1 cellular context compared by ENCODE assay signal in genomic region chrX:11461181-11462001, GRCh38.
A peak's percentile ranks its signal among the peaks of the same experiment; 100 is the strongest.
TF ChIP-seq lines count a peak whose summit lies in the region.

No MANE protein-coding gene starts in this region.

TF ChIP-seq in K562, 482 proteins besides CTCF, POLR2A, EP300 and RAD21 (continued from another document):
- 0 out of 2 replicates have a peak, but pooled peaks have one; percentile 3 for TF ChIP-seq DEAF1 (CRISPR knock-in tag; IDR thresholded peaks at IDR 0.05)
- peak; percentile 10; the same call in 1 of the 2 replicates for TF ChIP-seq ZNF239 (CRISPR knock-in tag; IDR thresholded peaks at IDR 0.05)
- TF ChIP-seq CBX5 (IDR thresholded peaks at IDR 0.05; ENCODE audit: borderline replicate concordance, low read depth) = no peak; the same call in 1 of the 2 replicates
- no peak for TF ChIP-seq GABPB2 (CRISPR knock-in tag; conservative IDR thresholded peaks at IDR 0.05)
- peak; percentile 15; the same call in 1 of the 2 replicates for TF ChIP-seq ELF1 (tag; IDR thresholded peaks at IDR 0.05)
- TF ChIP-seq ZNF24 (IDR thresholded peaks at IDR 0.05) = peak; percentile 92
- TF ChIP-seq BCL6 (CRISPR knock-in tag; IDR thresholded peaks at IDR 0.05) = no peak
- TF ChIP-seq ETV6 (IDR thresholded peaks at IDR 0.05; ENCODE audit: borderline replicate concordance in 1 of 2, low read depth in 2 of 2, low read length in 1 of 2) = no peak
- TF ChIP-seq ETV6 (CRISPR knock-in tag; IDR thresholded peaks at IDR 0.05; ENCODE audit: borderline replicate concordance) = no peak
- no peak for TF ChIP-seq KDM2B (CRISPR knock-in tag; IDR thresholded peaks at IDR 0.05)
- TF ChIP-seq ZNF316 (IDR thresholded peaks at IDR 0.05) = peak; percentile 89
- no peak for TF ChIP-seq DDX20 (tag; IDR thresholded peaks at IDR 0.05; ENCODE audit: low read depth)
- TF ChIP-seq CGGBP1 (CRISPR knock-in tag; IDR thresholded peaks at IDR 0.05) = no peak
- no peak for TF ChIP-seq THRB (CRISPR knock-in tag; conservative IDR thresholded peaks at IDR 0.05)
- peak; percentile 94 for TF ChIP-seq SMARCA4 (IDR thresholded peaks at IDR 0.05)
- TF ChIP-seq ZNF41 (CRISPR knock-in tag; conservative IDR thresholded peaks at IDR 0.05) = no peak
- peak; percentile 100 for TF ChIP-seq CTBP1 (IDR thresholded peaks at IDR 0.05; ENCODE audit: borderline replicate concordance)
- peak; percentile 64; the same call in 1 of the 2 replicates for TF ChIP-seq LEF1 (IDR thresholded peaks at IDR 0.05)
- TF ChIP-seq CHD4 (IDR thresholded peaks at IDR 0.05; ENCODE audit: insufficient read depth, insufficient replicate concordance, low read depth, low read length, poor library complexity, severe bottlenecking) = no peak
- TF ChIP-seq ZNF134 (CRISPR knock-in tag; conservative IDR thresholded peaks at IDR 0.05) = no peak
- TF ChIP-seq ZNF274 (IDR thresholded peaks at IDR 0.05; ENCODE audit: borderline replicate concordance, low read depth, low read length) = no peak
- TF ChIP-seq RFX1 (IDR thresholded peaks at IDR 0.05) = no peak
- TF ChIP-seq TSHZ1 (CRISPR knock-in tag; IDR thresholded peaks at IDR 0.05) = no peak
- TF ChIP-seq KLF1 (tag; IDR thresholded peaks at IDR 0.05) = no peak
- no peak for TF ChIP-seq PHTF2 (CRISPR knock-in tag; IDR thresholded peaks at IDR 0.05)
- TF ChIP-seq TGIF2 (CRISPR knock-in tag; IDR thresholded peaks at IDR 0.05) = no peak
- TF ChIP-seq CREB1 (IDR thresholded peaks at IDR 0.05) = no peak; the same call in 1 of the 2 replicates
- TF ChIP-seq CREB1 (CRISPR knock-in tag; IDR thresholded peaks at IDR 0.05) = no peak
- no peak for TF ChIP-seq ZNF140 (CRISPR knock-in tag; IDR thresholded peaks at IDR 0.05)
- no peak for TF ChIP-seq ILK (tag; IDR thresholded peaks at IDR 0.05; ENCODE audit: borderline replicate concordance, low read depth)
- no peak for TF ChIP-seq BRCA1 (IDR thresholded peaks at IDR 0.05)
- no peak for TF ChIP-seq BRCA1 (CRISPR knock-in tag; IDR thresholded peaks at IDR 0.05)
- no peak for TF ChIP-seq E2F3 (CRISPR knock-in tag; IDR thresholded peaks at IDR 0.05)
- TF ChIP-seq MXI1 (IDR thresholded peaks at IDR 0.05; ENCODE audit: low read depth, low read length) = no peak
- peak; percentile 50 for TF ChIP-seq ETV1 (tag; conservative IDR thresholded peaks at IDR 0.05; ENCODE audit: low read depth)
- no peak for TF ChIP-seq TSC22D4 (tag; IDR thresholded peaks at IDR 0.05)
- TF ChIP-seq SMC3 (conservative IDR thresholded peaks at IDR 0.05; ENCODE audit: insufficient read depth, low read depth, low read length) = peak; percentile 20; the same call in 1 of the 2 replicates
- TF ChIP-seq GTF2B (IDR thresholded peaks at IDR 0.05; ENCODE audit: extremely low read depth, insufficient read length) = no peak
- TF ChIP-seq FOXJ2 (tag; IDR thresholded peaks at IDR 0.05) = no peak
- peak; percentile 0 for TF ChIP-seq TAF1 (IDR thresholded peaks at IDR 0.05; ENCODE audit: control insufficient read depth, extremely low read depth, insufficient read depth, low read length, severe bottlenecking)
- no peak for TF ChIP-seq HIVEP1 (CRISPR knock-in tag; IDR thresholded peaks at IDR 0.05)
- TF ChIP-seq NCOA2 (IDR thresholded peaks at IDR 0.05; ENCODE audit: partially characterized antibody in 2 of 2) = no peak
- no peak for TF ChIP-seq PHF8 (IDR thresholded peaks at IDR 0.05; ENCODE audit: borderline replicate concordance, low read length)
- TF ChIP-seq ZNF146 (CRISPR knock-in tag; IDR thresholded peaks at IDR 0.05; ENCODE audit: unreplicated experiment) = no peak
- no peak for TF ChIP-seq ZKSCAN1 (IDR thresholded peaks at IDR 0.05; ENCODE audit: low read depth, low read length)
- no peak for TF ChIP-seq SPI1 (IDR thresholded peaks at IDR 0.05; ENCODE audit: borderline replicate concordance, low read depth, low read length)
- no peak for TF ChIP-seq ZC3H8 (IDR thresholded peaks at IDR 0.05)
- no peak for TF ChIP-seq FOXO4 (CRISPR knock-in tag; IDR thresholded peaks at IDR 0.05)
- TF ChIP-seq HMGXB4 (CRISPR knock-in tag; IDR thresholded peaks at IDR 0.05) = no peak
- no peak for TF ChIP-seq HMG20A (CRISPR knock-in tag; conservative IDR thresholded peaks at IDR 0.05)
TF ChIP-seq in K562: peak in this region for 121.
